8 cellular contexts compared by ENCODE assay signal in the genomic region with DNA sequence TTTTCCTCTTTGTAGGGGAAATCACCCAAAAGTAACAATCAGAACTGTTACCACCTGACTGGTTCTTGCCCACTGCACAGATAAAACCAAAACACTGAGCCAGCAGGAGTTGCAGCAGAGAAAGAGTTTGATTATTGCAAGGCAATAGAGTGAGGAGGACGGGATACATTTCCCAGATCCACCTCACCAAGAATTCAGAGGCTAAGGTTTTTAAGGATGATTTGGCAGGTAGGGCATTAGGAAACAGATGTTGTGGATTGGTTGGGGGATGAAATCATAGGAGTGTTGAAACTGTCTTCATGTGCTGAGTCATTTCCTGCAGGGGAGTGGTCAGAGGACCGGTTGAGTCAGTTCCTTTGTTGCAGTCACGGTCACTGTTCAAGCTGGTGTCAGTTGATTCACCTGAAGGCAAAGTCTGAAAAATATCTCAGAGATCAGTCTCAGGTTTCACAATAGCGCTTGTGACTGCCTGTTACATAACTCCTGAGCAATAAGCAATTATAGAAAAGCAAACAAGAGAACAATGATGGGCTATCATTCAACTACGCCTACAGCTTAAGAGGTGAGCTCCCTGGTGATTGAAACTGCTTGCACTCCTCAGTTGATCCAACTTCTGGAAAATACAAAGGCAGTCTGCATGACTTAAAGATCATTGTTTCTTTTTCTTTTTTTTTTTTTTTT. TPM values are rescaled to one million over a fixed set of nuclear protein-coding genes. Genes with fewer than 3 reads are reported as not detected.
A peak's percentile ranks its signal among the peaks of the same experiment; 100 is the strongest.
DNase-seq lines count a peak whose midpoint lies in the region; ATAC-seq, FAIRE-seq and TF ChIP-seq lines count a peak whose summit lies in the region.

No MANE protein-coding gene starts in this region.

- TF ChIP-seq CTCF in brain microvascular endothelial cell (IDR thresholded peaks at IDR 0.05; ENCODE audit: low read depth, low read length, missing control alignments) (no peak), right lobe of liver (IDR thresholded peaks at IDR 0.05) (no peak)

- in situ Hi-C loops in brain microvascular endothelial cell (cut with HindIII; ENCODE audit: low pct_ligation_motif_present, low sequenced_read_pairs), result no loop called here

- ATAC-seq in HG02763 (IDR thresholded peaks at IDR 0.05; ENCODE audit: unreplicated experiment), result peak; percentile 81
- peak; percentile 86 to 96 (median 88) for ATAC-seq in right lobe of liver

- 13% methylated on average over 5 of the region's 5 CpGs for WGBS in right lobe of liver (ENCODE audit: insufficient coverage, low coverage, low lambda C conversion rate, missing lambda C conversion rate)

- H3K4me3 ChIP-seq in brain microvascular endothelial cell (ENCODE audit: low read depth, low read length), result no peak overlapping the region
- no peak overlapping the region for H3K4me3 ChIP-seq in right lobe of liver

- DNase-seq in GM18507 (ENCODE audit: extremely low spot score, insufficient read length, low read depth), result no peak
- peak; percentile 86 for DNase-seq in NCI-H1048 (lab: John Stamatoyannopoulos, UW)
- DNase-seq in SW 1271 (lab: John Stamatoyannopoulos, UW), result peak; percentile 93 to 99
- peak; percentile 93 for DNase-seq in brain microvascular endothelial cell
- peak; percentile 50 to 76 (median 64) for DNase-seq in right lobe of liver
- DNase-seq in stimulated activated CD8-positive, alpha-beta memory T cell treated with anti-CD3 and anti-CD28 coated beads, Interleukin-7, amount 100 ng/mL, for 1 hour (ENCODE audit: low read depth in 2 of 2), result peak; percentile 17 to 21
- DNase-seq in anterior cingulate cortex (lab: John Stamatoyannopoulos, UW), result no peak

- peak; percentile 97 for FAIRE-seq in GM18507 (lab: Jason Lieb, UNC)

- peaks cover 0 to 27% (median 2%) of the 10 kb centered on the region in 4 donors for H3K4me1 ChIP-seq in right lobe of liver

- H3K36me3 ChIP-seq in brain microvascular endothelial cell (replicated peaks), result no peaks in the 10 kb centered on the region
- no peaks in the 10 kb centered on the region for H3K36me3 ChIP-seq in right lobe of liver

- peak overlapping the region; percentile 61 for H3K27ac ChIP-seq in brain microvascular endothelial cell
- H3K27ac ChIP-seq in right lobe of liver, result peak overlapping the region; percentile 39 to 75 (median 62)

- peak; percentile 33 for TF ChIP-seq POLR2A in right lobe of liver (IDR thresholded peaks at IDR 0.05)

- intact Hi-C loops in right lobe of liver (cut with DNase I), result no loop called here

- no peaks in the 10 kb centered on the region for H3K27me3 ChIP-seq in brain microvascular endothelial cell (replicated peaks)
- H3K27me3 ChIP-seq in right lobe of liver, result no peaks in the 10 kb centered on the region

- peaks cover 0 to 6% (median 0%) of the 10 kb centered on the region in 4 donors for H3K9me3 ChIP-seq in right lobe of liver

RNA-seq across cellular contexts. Expression of gene AMN1, which starts 20.3 kb away (rescaled TPM):
- total RNA-seq in right lobe of liver, result 1 to 10 TPM; 1.2 to 7.3 (median 2.8) TPM

Comparison
In these comparisons a context has a peak if more than half of its experiments do, and no peak if none do; other contexts are left out.
1. DNase-seq: peak in NCI-H1048 (single experiment), SW 1271 (2 of 2), brain microvascular endothelial cell (single experiment), right lobe of liver (3 of 3) and stimulated activated CD8-positive, alpha-beta memory T cell treated with anti-CD3 and anti-CD28 coated beads, Interleukin-7, amount 100 ng/mL, for 1 hour (2 of 2); none in GM18507 (single experiment) and anterior cingulate cortex (0 of 58).